In the genomic region with DNA sequence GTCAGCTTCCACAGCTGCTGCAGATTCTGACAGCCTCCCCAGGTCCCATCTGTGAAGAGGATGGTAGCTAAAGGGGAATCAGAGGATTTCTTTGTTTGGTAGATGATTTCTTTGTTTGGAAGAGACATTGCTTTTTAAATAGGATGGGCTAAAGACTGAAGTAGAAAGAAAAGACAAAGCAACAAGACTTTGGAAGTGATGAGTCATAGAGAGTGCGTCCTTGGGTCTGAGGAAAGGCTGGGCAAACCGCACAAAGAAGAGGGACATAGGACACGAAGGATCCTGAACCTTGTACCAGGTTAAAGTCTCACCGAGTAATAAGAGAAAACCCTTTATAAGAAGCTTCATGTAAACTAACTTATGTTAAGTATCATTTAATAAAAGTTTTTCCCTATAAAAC, we compare ENCODE assay signal across 23 cellular contexts. TPM values are rescaled to one million over a fixed set of nuclear protein-coding genes. Genes with fewer than 3 reads are reported as not detected.
"Had no signal": no experiment of that assay in that cellular context is flagged by ENCODE, and none has a peak within 500 bp of the region (broad histone marks: within the 10 kb centered on the region; RNA-seq: fewer than 3 reads in every experiment).

No MANE protein-coding gene starts in this region.

- FAIRE-seq: bronchial epithelial cell, RCC 7860, TTC549 had no signal

- H3K36me3 Mint-ChIP-seq: activated naive CD4-positive, alpha-beta T cell treated with anti-CD3 and anti-CD28 coated beads, Interleukin-2, amount 10 ng/mL, durations not matched to agents 7 days and 5 days; activated naive CD8-positive, alpha-beta T cell treated with anti-CD3 and anti-CD28 coated beads for 36 hours had no signal

- H3K9me3 Mint-ChIP-seq: activated B cell treated with CpG ODN at 0.5 μM for 24 hours; activated CD4-positive, alpha-beta T cell treated with anti-CD3 and anti-CD28 coated beads, Interleukin-2, amount 10 ng/mL, durations not matched to agents 24 days and 14 days; activated naive CD4-positive, alpha-beta T cell treated with anti-CD3 and anti-CD28 coated beads, Interleukin-2, amount 10 ng/mL, durations not matched to agents 7 days and 5 days; activated naive CD8-positive, alpha-beta T cell treated with anti-CD3 and anti-CD28 coated beads for 36 hours; activated T-cell treated with anti-CD3 and anti-CD28 coated beads, Interleukin-2, amount 50 U/mL, for 4 hours; T-helper 1 cell treated with Interleukin-12 subunit alpha and Interleukin-12 subunit beta and Interleukin-4 antibody, amounts not matched to agents 30 μg/mL and 1 μg/mL, for 36 hours had no signal

- H3K4me3 Mint-ChIP-seq: activated B cell treated with CpG ODN at 0.5 μM for 24 hours; activated CD4-positive, alpha-beta T cell treated with anti-CD3 and anti-CD28 coated beads, Interleukin-2, amount 10 ng/mL, durations not matched to agents 24 days and 14 days; activated naive CD4-positive, alpha-beta T cell treated with anti-CD3 and anti-CD28 coated beads, Interleukin-2, amount 10 ng/mL, durations not matched to agents 7 days and 5 days; activated naive CD8-positive, alpha-beta T cell treated with anti-CD3 and anti-CD28 coated beads for 36 hours; activated T-cell treated with anti-CD3 and anti-CD28 coated beads, Interleukin-2, amount 50 U/mL, for 4 hours; T-helper 1 cell treated with Interleukin-12 subunit alpha and Interleukin-12 subunit beta and Interleukin-4 antibody, amounts not matched to agents 30 μg/mL and 1 μg/mL, for 36 hours had no signal

- H3K27me3 Mint-ChIP-seq: activated B cell treated with CpG ODN at 0.5 μM for 24 hours; activated CD4-positive, alpha-beta T cell treated with anti-CD3 and anti-CD28 coated beads, Interleukin-2, amount 10 ng/mL, durations not matched to agents 24 days and 14 days; activated naive CD8-positive, alpha-beta T cell treated with anti-CD3 and anti-CD28 coated beads for 36 hours had no signal

- H3K4me1 Mint-ChIP-seq: activated B cell treated with CpG ODN at 0.5 μM for 24 hours; activated CD4-positive, alpha-beta T cell treated with anti-CD3 and anti-CD28 coated beads, Interleukin-2, amount 10 ng/mL, durations not matched to agents 24 days and 14 days; activated naive CD4-positive, alpha-beta T cell treated with anti-CD3 and anti-CD28 coated beads, Interleukin-2, amount 10 ng/mL, durations not matched to agents 7 days and 5 days; activated naive CD8-positive, alpha-beta T cell treated with anti-CD3 and anti-CD28 coated beads for 36 hours had no signal

- H3K27ac Mint-ChIP-seq: activated B cell treated with CpG ODN at 0.5 μM for 24 hours; activated CD4-positive, alpha-beta T cell treated with anti-CD3 and anti-CD28 coated beads, Interleukin-2, amount 10 ng/mL, durations not matched to agents 24 days and 14 days; activated naive CD4-positive, alpha-beta T cell treated with anti-CD3 and anti-CD28 coated beads, Interleukin-2, amount 10 ng/mL, durations not matched to agents 7 days and 5 days; activated naive CD8-positive, alpha-beta T cell treated with anti-CD3 and anti-CD28 coated beads for 36 hours; T-helper 1 cell treated with Interleukin-12 subunit alpha and Interleukin-12 subunit beta and Interleukin-4 antibody, amounts not matched to agents 30 μg/mL and 1 μg/mL, for 36 hours had no signal

- ATAC-seq: activated T-cell treated with anti-CD3 and anti-CD28 coated beads, Interleukin-2, amount 50 U/mL, for 4 hours had no signal

- DNase-seq: activated B cell treated with CpG ODN at 0.5 μM for 24 hours; activated CD4-positive, alpha-beta T cell treated with anti-CD3 and anti-CD28 coated beads for 1 hour; activated CD4-positive, alpha-beta T cell treated with anti-CD3 and anti-CD28 coated beads, Interleukin-2, amount 10 ng/mL, durations not matched to agents 24 days and 14 days; activated CD4-positive, alpha-beta T cell treated with anti-CD3 and anti-CD28 coated beads, Interleukin-2, amount 50 U/mL, for 48 hours; activated CD8-positive, alpha-beta memory T cell treated with anti-CD3 and anti-CD28 coated beads for 24 hours; activated effector memory CD4-positive, alpha-beta T cell treated with anti-CD3 and anti-CD28 coated beads, Interleukin-2, amount 50 U/mL, for 16 hours; activated naive CD4-positive, alpha-beta T cell treated with anti-CD3 and anti-CD28 coated beads, Interleukin-2, amount 10 ng/mL, durations not matched to agents 7 days and 5 days; activated naive CD8-positive, alpha-beta T cell treated with anti-CD3 and anti-CD28 coated beads for 36 hours; activated T-cell treated with anti-CD3 and anti-CD28 coated beads, Interleukin-2, amount 50 U/mL, for 4 hours; central memory CD4-positive, alpha-beta T cell; KBM-7; NCI-H1092; NCI-H1417; NCI-H1694; NCI-H2029; NCI-H446; NCI-H524; SHP77 treated with DMSO at 0.1 percent for 48 hours; T1000 had no signal

RNA-seq across cellular contexts. Expression of gene INTU, which starts 27.7 kb away (rescaled TPM):
- total RNA-seq: activated CD4-positive, alpha-beta T cell treated with anti-CD3 and anti-CD28 coated beads, Interleukin-2, amount 10 ng/mL, durations not matched to agents 24 days and 14 days had no signal
